ENCODE assay signal across 12 cellular contexts in genomic region chr5:159515197-159515596, GRCh38.
"Had no signal": no experiment of that assay in that cellular context is flagged by ENCODE, and none has a peak within 500 bp of the region (broad histone marks: within the 10 kb centered on the region; RNA-seq: fewer than 3 reads in every experiment).

No MANE protein-coding gene starts in this region.

- H3K9me3 Mint-ChIP-seq: activated CD4-positive, alpha-beta T cell treated with anti-CD3 and anti-CD28 coated beads, Interleukin-2, amount 10 ng/mL, durations not matched to agents 24 days and 14 days; activated naive CD4-positive, alpha-beta T cell treated with anti-CD3 and anti-CD28 coated beads for 36 hours; activated T-cell treated with anti-CD3 and anti-CD28 coated beads, Interleukin-2, amount 50 U/mL, for 24 hours; brain; dendritic cell treated with granulocyte-macrophage colony-stimulating factor and Interleukin-4, amounts not matched to agents 40 ng/mL and 50 ng/mL, for 4 days; memory B cell; nephron progenitor cell had no signal

- H3K27ac ChIP-seq: heart left ventricle, SJCRH30, testis, upper lobe of left lung had no signal

- H3K27me3 Mint-ChIP-seq: memory B cell had no signal

- H3K36me3 Mint-ChIP-seq: brain had no signal

- H3K4me3 ChIP-seq: heart left ventricle, mucosa of descending colon, SJCRH30, testis, upper lobe of left lung had no signal

- H3K27me3 ChIP-seq: heart left ventricle, testis, upper lobe of left lung had no signal

- H3K9me3 ChIP-seq: heart left ventricle, mucosa of descending colon, SJCRH30, testis, upper lobe of left lung had no signal

- H3K27ac Mint-ChIP-seq: activated CD4-positive, alpha-beta T cell treated with anti-CD3 and anti-CD28 coated beads, Interleukin-2, amount 10 ng/mL, durations not matched to agents 24 days and 14 days; activated naive CD4-positive, alpha-beta T cell treated with anti-CD3 and anti-CD28 coated beads for 36 hours; activated T-cell treated with anti-CD3 and anti-CD28 coated beads, Interleukin-2, amount 50 U/mL, for 24 hours; dendritic cell treated with granulocyte-macrophage colony-stimulating factor and Interleukin-4, amounts not matched to agents 40 ng/mL and 50 ng/mL, for 4 days; memory B cell; nephron progenitor cell had no signal

- H3K4me3 Mint-ChIP-seq: activated CD4-positive, alpha-beta T cell treated with anti-CD3 and anti-CD28 coated beads, Interleukin-2, amount 10 ng/mL, durations not matched to agents 24 days and 14 days; activated naive CD4-positive, alpha-beta T cell treated with anti-CD3 and anti-CD28 coated beads for 36 hours; activated T-cell treated with anti-CD3 and anti-CD28 coated beads, Interleukin-2, amount 50 U/mL, for 24 hours; dendritic cell treated with granulocyte-macrophage colony-stimulating factor and Interleukin-4, amounts not matched to agents 40 ng/mL and 50 ng/mL, for 4 days; memory B cell had no signal

- H3K36me3 ChIP-seq: heart left ventricle, SJCRH30, upper lobe of left lung had no signal
